Comparison of ENCODE assay signal across 19 cellular contexts in the genomic region with DNA sequence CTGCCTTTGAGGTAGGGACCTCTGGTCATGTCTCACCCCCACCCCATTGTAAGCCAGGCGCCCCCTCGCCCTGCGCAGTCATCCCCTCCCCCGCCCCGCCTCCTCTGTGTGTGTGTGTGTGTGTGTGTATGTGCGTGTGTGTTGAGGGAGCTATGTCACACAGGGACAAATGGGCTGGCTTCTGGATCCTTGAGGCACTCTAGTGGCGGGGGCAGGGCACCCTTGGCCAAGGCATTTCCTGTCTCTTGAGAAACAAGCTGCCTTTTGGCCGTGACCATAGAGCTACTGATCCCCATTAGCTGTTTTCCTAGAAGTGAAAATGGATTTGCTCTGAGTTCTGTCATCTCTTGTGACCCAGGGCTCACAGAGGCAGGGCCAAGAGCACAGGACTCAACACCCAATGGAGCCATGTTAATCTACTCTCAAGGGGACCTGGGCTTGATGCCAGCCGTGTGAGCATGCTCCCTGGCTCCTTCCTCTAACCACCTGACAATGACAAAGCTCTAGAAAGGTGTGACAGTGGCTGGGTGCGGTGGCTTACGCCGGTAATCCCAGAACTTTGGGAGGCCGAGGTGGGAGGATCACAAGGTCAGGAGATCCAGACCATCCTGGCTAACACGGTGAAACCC.
DNase-seq lines count a peak whose midpoint lies in the region; ATAC-seq and TF ChIP-seq lines count a peak whose summit lies in the region.
"Had no signal": no experiment of that assay in that cellular context is flagged by ENCODE, and none has a peak within 500 bp of the region (broad histone marks: within the 10 kb centered on the region; RNA-seq: fewer than 3 reads in every experiment).

No MANE protein-coding gene starts in this region.

- 69 to 85% (median 75%) methylated on average over 5 to 14 of the region's 14 CpGs for WGBS in spleen, 5 donors

- H3K27me3 Mint-ChIP-seq in activated T-cell treated with anti-CD3 and anti-CD28 coated beads, Interleukin-2, amount 50 U/mL, for 4 hours (ENCODE audit: low read depth) = no peaks in the 10 kb centered on the region

- no peak for ATAC-seq in SK-N-SH treated with all-trans-retinoic acid at 6 μM for 48 hours
- no peak for ATAC-seq in activated T-cell treated with anti-CD3 and anti-CD28 coated beads, Interleukin-2, amount 50 U/mL, for 4 hours
- ATAC-seq: psoas muscle had no signal

- no peaks in the 10 kb centered on the region for H3K4me1 Mint-ChIP-seq in activated T-cell treated with anti-CD3 and anti-CD28 coated beads, Interleukin-2, amount 50 U/mL, for 4 hours (ENCODE audit: low read depth)
- H3K4me1 Mint-ChIP-seq: immature natural killer cell had no signal

- no peaks in the 10 kb centered on the region for H3K36me3 Mint-ChIP-seq in activated T-cell treated with anti-CD3 and anti-CD28 coated beads, Interleukin-2, amount 50 U/mL, for 4 hours (ENCODE audit: insufficient read depth)
- H3K36me3 Mint-ChIP-seq: activated naive CD4-positive, alpha-beta T cell treated with anti-CD3 and anti-CD28 coated beads, Interleukin-2, amount 10 ng/mL, durations not matched to agents 7 days and 5 days; immature natural killer cell had no signal

- H3K27ac ChIP-seq in spleen = peak overlapping the region in 1 of 8 donors; percentile 35
- H3K27ac ChIP-seq: brain microvascular endothelial cell, KMS-11, psoas muscle, vagina had no signal

- TF ChIP-seq POLR2A in NB4 (IDR thresholded peaks at IDR 0.05; ENCODE audit: extremely low read depth, insufficient read length) = no peak
- no peak for TF ChIP-seq POLR2A in spleen (IDR thresholded peaks at IDR 0.05)

- intact Hi-C loops in spleen (cut with DNase I; ENCODE audit: low total_unique reads) = no loop called here

- peak; percentile 41 to 49 for DNase-seq in NCI-H524 (lab: John Stamatoyannopoulos, UW)
- DNase-seq in NCI-H524 treated with DMSO at 0.1 percent for 48 hours (lab: John Stamatoyannopoulos, UW) = no peak
- DNase-seq in NB4 (ENCODE audit: low read depth) = peak; percentile 61
- DNase-seq in cardiac fibroblast (ENCODE audit: low read depth in 2 of 2) = peak; percentile 30 to 71
- DNase-seq in spleen = peak; percentile 67
- DNase-seq in SKM-1 treated with dmso at 0.1 percent for 144 hours (lab: John Stamatoyannopoulos, UW; ENCODE audit: unreplicated experiment) = no peak
- DNase-seq in activated T-cell treated with anti-CD3 and anti-CD28 coated beads, Interleukin-2, amount 50 U/mL, for 4 hours = no peak
- DNase-seq: activated CD4-positive, CD25-positive, alpha-beta regulatory T cell treated with anti-CD3 and anti-CD28 coated beads, Interleukin-2, amount 50 U/mL, for 72 hours; activated naive CD4-positive, alpha-beta T cell treated with anti-CD3 and anti-CD28 coated beads, Interleukin-2, amount 10 ng/mL, durations not matched to agents 7 days and 5 days; brain microvascular endothelial cell; erythroblast; GDM1; immature natural killer cell; NCI-H1436 treated with DMSO at 0.1 percent for 48 hours; nephron progenitor cell; psoas muscle had no signal

- H3K9me3 Mint-ChIP-seq in activated T-cell treated with anti-CD3 and anti-CD28 coated beads, Interleukin-2, amount 50 U/mL, for 4 hours = no peaks in the 10 kb centered on the region
- H3K9me3 Mint-ChIP-seq: activated naive CD4-positive, alpha-beta T cell treated with anti-CD3 and anti-CD28 coated beads, Interleukin-2, amount 10 ng/mL, durations not matched to agents 7 days and 5 days; immature natural killer cell had no signal

- H3K4me3 ChIP-seq in NB4 (ENCODE audit: low read depth, low read length) = no peak overlapping the region
- no peak overlapping the region for H3K4me3 ChIP-seq in cardiac fibroblast (replicated peaks in 1 of 2; ENCODE audit: low read depth in 2 of 2, low read length in 2 of 2)
- no peak overlapping the region for H3K4me3 ChIP-seq in spleen
- H3K4me3 ChIP-seq: psoas muscle, vagina had no signal

- TF ChIP-seq CTCF in NB4 (IDR thresholded peaks at IDR 0.05; ENCODE audit: low read depth, low read length) (no peak), cardiac fibroblast (IDR thresholded peaks at IDR 0.05; ENCODE audit: low read depth, low read length) (no peak), spleen (IDR thresholded peaks at IDR 0.05 in 8 of 11, conservative IDR thresholded peaks at IDR 0.05 in 3 of 11) (no peak)

- H3K4me3 Mint-ChIP-seq in activated T-cell treated with anti-CD3 and anti-CD28 coated beads, Interleukin-2, amount 50 U/mL, for 4 hours = no peak overlapping the region
- H3K4me3 Mint-ChIP-seq: activated naive CD4-positive, alpha-beta T cell treated with anti-CD3 and anti-CD28 coated beads, Interleukin-2, amount 10 ng/mL, durations not matched to agents 7 days and 5 days; immature natural killer cell; nephron progenitor cell had no signal

- H3K36me3 ChIP-seq in spleen = no peaks in the 10 kb centered on the region
- H3K36me3 ChIP-seq: brain microvascular endothelial cell, vagina had no signal

- no peaks in the 10 kb centered on the region for H3K27me3 ChIP-seq in spleen (replicated peaks in 1 of 7)
- H3K27me3 ChIP-seq: brain microvascular endothelial cell, vagina had no signal

- no peaks in the 10 kb centered on the region for H3K9me3 ChIP-seq in spleen
- H3K9me3 ChIP-seq: psoas muscle, vagina had no signal

- peaks cover 0 to 13% (median 0%) of the 10 kb centered on the region in 6 donors for H3K4me1 ChIP-seq in spleen
- H3K4me1 ChIP-seq: psoas muscle, vagina had no signal

TF ChIP-seq in SK-N-SH treated with all-trans-retinoic acid at 6 μM for 48 hours, 23 proteins besides CTCF, POLR2A, EP300 and RAD21:
- no peak for TF ChIP-seq ZC3H10 (CRISPR knock-in tag; IDR thresholded peaks at IDR 0.05)
- no peak for TF ChIP-seq ZNF565 (CRISPR knock-in tag; conservative IDR thresholded peaks at IDR 0.05; ENCODE audit: low read depth)
- TF ChIP-seq TCF4 (CRISPR knock-in tag; IDR thresholded peaks at IDR 0.05; ENCODE audit: borderline replicate concordance) = no peak
- no peak for TF ChIP-seq RARB (CRISPR knock-in tag; IDR thresholded peaks at IDR 0.05)
- no peak for TF ChIP-seq SNAI2 (CRISPR knock-in tag; IDR thresholded peaks at IDR 0.05)
- TF ChIP-seq GLIS3 (CRISPR knock-in tag; IDR thresholded peaks at IDR 0.05) = no peak
- TF ChIP-seq, protein P1, sequence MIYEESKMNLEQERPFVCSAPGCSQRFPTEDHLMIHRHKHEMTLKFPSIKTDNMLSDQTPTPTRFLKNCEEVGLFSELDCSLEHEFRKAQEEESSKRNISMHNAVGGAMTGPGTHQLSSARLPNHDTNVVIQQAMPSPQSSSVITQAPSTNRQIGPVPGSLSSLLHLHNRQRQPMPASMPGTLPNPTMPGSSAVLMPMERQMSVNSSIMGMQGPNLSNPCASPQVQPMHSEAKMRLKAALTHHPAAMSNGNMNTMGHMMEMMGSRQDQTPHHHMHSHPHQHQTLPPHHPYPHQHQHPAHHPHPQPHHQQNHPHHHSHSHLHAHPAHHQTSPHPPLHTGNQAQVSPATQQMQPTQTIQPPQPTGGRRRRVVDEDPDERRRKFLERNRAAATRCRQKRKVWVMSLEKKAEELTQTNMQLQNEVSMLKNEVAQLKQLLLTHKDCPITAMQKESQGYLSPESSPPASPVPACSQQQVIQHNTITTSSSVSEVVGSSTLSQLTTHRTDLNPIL (CRISPR knock-in tag; IDR thresholded peaks at IDR 0.05; ENCODE audit: low read depth) = no peak
- TF ChIP-seq ISL1 (CRISPR knock-in tag; IDR thresholded peaks at IDR 0.05) = no peak
- no peak for TF ChIP-seq ZFP3 (CRISPR knock-in tag; IDR thresholded peaks at IDR 0.05)
- TF ChIP-seq, protein P2, sequence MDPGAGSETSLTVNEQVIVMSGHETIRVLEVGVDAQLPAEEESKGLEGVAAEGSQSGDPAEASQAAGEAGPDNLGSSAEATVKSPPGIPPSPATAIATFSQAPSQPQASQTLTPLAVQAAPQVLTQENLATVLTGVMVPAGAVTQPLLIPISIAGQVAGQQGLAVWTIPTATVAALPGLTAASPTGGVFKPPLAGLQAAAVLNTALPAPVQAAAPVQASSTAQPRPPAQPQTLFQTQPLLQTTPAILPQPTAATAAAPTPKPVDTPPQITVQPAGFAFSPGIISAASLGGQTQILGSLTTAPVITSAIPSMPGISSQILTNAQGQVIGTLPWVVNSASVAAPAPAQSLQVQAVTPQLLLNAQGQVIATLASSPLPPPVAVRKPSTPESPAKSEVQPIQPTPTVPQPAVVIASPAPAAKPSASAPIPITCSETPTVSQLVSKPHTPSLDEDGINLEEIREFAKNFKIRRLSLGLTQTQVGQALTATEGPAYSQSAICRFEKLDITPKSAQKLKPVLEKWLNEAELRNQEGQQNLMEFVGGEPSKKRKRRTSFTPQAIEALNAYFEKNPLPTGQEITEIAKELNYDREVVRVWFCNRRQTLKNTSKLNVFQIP (CRISPR knock-in tag; IDR thresholded peaks at IDR 0.05; ENCODE audit: borderline replicate concordance, low read depth) = no peak

Comparison
In these comparisons a context has a peak if more than half of its experiments do, and no peak if none do; other contexts are left out.
1. DNase-seq: peak in NCI-H524 (2 of 2), NB4 (single experiment), cardiac fibroblast (2 of 2) and spleen (single experiment); none in NCI-H524 treated with DMSO at 0.1 percent for 48 hours (single experiment), SKM-1 treated with dmso at 0.1 percent for 144 hours (single experiment) and activated T-cell treated with anti-CD3 and anti-CD28 coated beads, Interleukin-2, amount 50 U/mL, for 4 hours (single experiment).